Comparison of ENCODE assay signal across 2 cellular contexts in genomic region chr1:78348526-78349284, GRCh38.
TF ChIP-seq lines count a peak whose summit lies in the region.

No MANE protein-coding gene starts in this region.

TF ChIP-seq in IMR-90, 13 proteins besides CTCF, POLR2A, EP300 and RAD21 (continued from another document):
- TF ChIP-seq MXI1 (IDR thresholded peaks at IDR 0.05; ENCODE audit: borderline replicate concordance, low read depth, low read length) (no peak), CEBPB (IDR thresholded peaks at IDR 0.05; ENCODE audit: low read depth, low read length) (no peak), ELK1 (IDR thresholded peaks at IDR 0.05; ENCODE audit: borderline replicate concordance, low read depth, low read length) (no peak), USF2 (IDR thresholded peaks at IDR 0.05; ENCODE audit: low read depth, low read length) (no peak), RCOR1 (IDR thresholded peaks at IDR 0.05; ENCODE audit: insufficient replicate concordance, low read length) (no peak), BHLHE40 (IDR thresholded peaks at IDR 0.05; ENCODE audit: low read depth, low read length) (no peak), FOS (IDR thresholded peaks at IDR 0.05; ENCODE audit: low read depth, low read length) (no peak), CHD1 (IDR thresholded peaks at IDR 0.05; ENCODE audit: low read depth, low read length) (no peak), RFX5 (IDR thresholded peaks at IDR 0.05; ENCODE audit: low read depth, low read length) (no peak), NFE2L2 (IDR thresholded peaks at IDR 0.05; ENCODE audit: low read depth, low read length) (no peak)

TF ChIP-seq in SK-N-SH, 30 proteins besides CTCF, POLR2A, EP300 and RAD21 (continued from another document):
- no peak for TF ChIP-seq IRF3 (IDR thresholded peaks at IDR 0.05; ENCODE audit: low read depth, low read length)
- TF ChIP-seq MAX (IDR thresholded peaks at IDR 0.05; ENCODE audit: low read depth): no peak
- no peak for TF ChIP-seq PBX3 (IDR thresholded peaks at IDR 0.05)
- no peak for TF ChIP-seq FOXM1 (IDR thresholded peaks at IDR 0.05; ENCODE audit: low read depth)
- TF ChIP-seq SMC3 (IDR thresholded peaks at IDR 0.05; ENCODE audit: low read depth, low read length): no peak
- no peak for TF ChIP-seq SIN3A (IDR thresholded peaks at IDR 0.05; ENCODE audit: borderline replicate concordance, low read depth, low read length)
- no peak for TF ChIP-seq YY1 (IDR thresholded peaks at IDR 0.05; ENCODE audit: low read depth)
